Comparison of ENCODE assay signal across 20 cellular contexts in the genomic region with DNA sequence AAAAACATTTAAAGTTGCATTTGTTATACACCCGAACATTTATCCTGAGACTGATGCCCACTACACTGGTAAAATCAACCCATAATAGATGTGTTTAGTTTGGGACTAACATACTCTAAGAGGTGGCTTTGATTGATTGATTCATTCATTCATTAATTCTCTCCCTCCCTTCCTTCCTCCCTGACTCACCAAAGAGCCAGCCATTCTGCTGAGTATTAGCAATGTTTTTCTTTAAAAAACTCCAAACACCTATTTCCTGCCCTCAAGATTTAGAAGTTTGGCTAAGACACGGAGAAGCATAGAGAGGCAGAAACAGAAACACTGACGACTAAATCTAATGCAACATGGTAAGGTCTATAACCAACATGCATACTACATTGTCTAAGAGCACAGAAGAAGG.
DNase-seq lines count a peak whose midpoint lies in the region; ATAC-seq, FAIRE-seq and TF ChIP-seq lines count a peak whose summit lies in the region.
"Had no signal": no experiment of that assay in that cellular context is flagged by ENCODE, and none has a peak within 500 bp of the region (broad histone marks: within the 10 kb centered on the region; RNA-seq: fewer than 3 reads in every experiment).

No MANE protein-coding gene starts in this region.

- no peak overlapping the region for H4K8ac ChIP-seq in H1 (ENCODE audit: extremely low read depth, insufficient read depth, low read length)

- H3K79me2 ChIP-seq in astrocyte (ENCODE audit: insufficient read depth, low read length) (no peaks in the 10 kb centered on the region), H1 (ENCODE audit: control insufficient read depth in 1 of 2, insufficient read depth in 2 of 2, low read length in 2 of 2) (no peaks in the 10 kb centered on the region)

- FAIRE-seq in astrocyte (lab: Jason Lieb, UNC) (no peak), H1 (lab: Jason Lieb, UNC) (no peak)
- FAIRE-seq: G401.6, GM12892, GM19239, H54 had no signal

- TF ChIP-seq EP300 in H1 (IDR thresholded peaks at IDR 0.05; ENCODE audit: borderline replicate concordance in 1 of 2, low read depth in 2 of 2, low read length in 2 of 2): no peak

- H3K4me3 ChIP-seq in astrocyte (ENCODE audit: insufficient read depth, low read depth, low read length): no peak overlapping the region
- H3K4me3 ChIP-seq in H1 (ENCODE audit: extremely low read depth in 1 of 4, insufficient read depth in 2 of 4, low read depth in 3 of 4, low read length in 4 of 4): no peak overlapping the region
- H3K4me3 ChIP-seq: GM23338, HAP-1 had no signal

- H3K27me3 Mint-ChIP-seq in astrocyte (ENCODE audit: low read depth, unreplicated experiment) (no peaks in the 10 kb centered on the region), nephron (ENCODE audit: low read depth) (no peaks in the 10 kb centered on the region), natural killer cell (ENCODE audit: low read depth in 2 of 2) (no peaks in the 10 kb centered on the region), CD14-positive monocyte (ENCODE audit: low read depth in 3 of 3) (no peaks in the 10 kb centered on the region)
- H3K27me3 Mint-ChIP-seq: CD4-positive, CD25-positive, alpha-beta regulatory T cell had no signal

- H3K4me1 ChIP-seq in astrocyte (ENCODE audit: insufficient read depth, low read length) (peaks cover 6% of the 10 kb centered on the region), H1 (replicated peaks in 1 of 4; ENCODE audit: control insufficient read depth in 3 of 4, insufficient read depth in 4 of 4, low read length in 3 of 4) (peaks cover 0 to 6% (median 3%) of the 10 kb centered on the region in 4 experiments; a peak in 3 of 7 replicates)
- H3K4me1 ChIP-seq: HAP-1 had no signal

- H3K4me3 Mint-ChIP-seq in astrocyte (ENCODE audit: unreplicated experiment): no peak overlapping the region
- no peak overlapping the region for H3K4me3 Mint-ChIP-seq in nephron
- H3K4me3 Mint-ChIP-seq in natural killer cell: no peak overlapping the region
- no peak overlapping the region for H3K4me3 Mint-ChIP-seq in CD14-positive monocyte
- H3K4me3 Mint-ChIP-seq: CD4-positive, CD25-positive, alpha-beta regulatory T cell; CD8-positive, alpha-beta T cell; GM23338; HFFc6 had no signal

- no peak overlapping the region for H3K4ac ChIP-seq in H1 (replicated peaks; ENCODE audit: insufficient read length, low read depth, low read length)

- no peak overlapping the region for H3K9ac ChIP-seq in astrocyte (ENCODE audit: low read length)
- no peak overlapping the region for H3K9ac ChIP-seq in H1 (replicated peaks in 1 of 4; ENCODE audit: extremely low read depth in 1 of 4, low read depth in 3 of 4, low read length in 3 of 4)

- no peak overlapping the region for H4K5ac ChIP-seq in H1 (ENCODE audit: insufficient read length, low read depth, low read length)

- no peak overlapping the region for H3K56ac ChIP-seq in H1 (replicated peaks; ENCODE audit: insufficient read length, low read depth, low read length)

- CTCF ChIA-PET in H1 (lab: Charles Lee; ENCODE audit: partially characterized antibody): interaction anchor here (1.4 to 1.7 kb wide), 2 partner anchors 11 to 25 kb away, joined by 4 to 7 read pairs; no protein-coding TSS in a partner anchor

- H3K14ac ChIP-seq in H1 (ENCODE audit: insufficient read length): no peak overlapping the region

- H3K36me3 ChIP-seq in astrocyte (ENCODE audit: insufficient read depth, low read length) (no peaks in the 10 kb centered on the region), H1 (ENCODE audit: control insufficient read depth in 2 of 4, insufficient read depth in 4 of 4, low read length in 3 of 4) (no peaks in the 10 kb centered on the region)
- H3K36me3 ChIP-seq: HAP-1 had no signal

- H3K4me2 ChIP-seq in astrocyte (ENCODE audit: low read length): peak overlapping the region; percentile 48
- no peak overlapping the region for H3K4me2 ChIP-seq in H1 (ENCODE audit: insufficient read depth in 1 of 2, low read depth in 2 of 2, low read length in 2 of 2)
- H3K4me2 ChIP-seq: GM23338 had no signal

- H3K23ac ChIP-seq in H1 (ENCODE audit: insufficient read length): no peak overlapping the region

- H3K4me1 Mint-ChIP-seq in astrocyte (ENCODE audit: low read depth, unreplicated experiment): peaks cover 11% of the 10 kb centered on the region
- peaks cover 88% of the 10 kb centered on the region for H3K4me1 Mint-ChIP-seq in nephron
- H3K4me1 Mint-ChIP-seq in natural killer cell: no peaks in the 10 kb centered on the region
- no peaks in the 10 kb centered on the region for H3K4me1 Mint-ChIP-seq in CD14-positive monocyte
- H3K4me1 Mint-ChIP-seq: CD4-positive, CD25-positive, alpha-beta regulatory T cell had no signal

- H3K18ac ChIP-seq in H1 (ENCODE audit: extremely low read depth, low read length): no peak overlapping the region; the same call in 1 of the 2 replicates

- H2BK15ac ChIP-seq in H1 (ENCODE audit: low read length): no peak overlapping the region

- WGBS in H1 (ENCODE audit: extremely low coverage in 1 of 2, insufficient coverage in 1 of 2, insufficient read length in 1 of 2, insufficient replicate concordance in 2 of 2, low coverage in 1 of 2, low lambda C conversion rate in 2 of 2, missing lambda C conversion rate in 1 of 2), 2 experiments: 94% methylated on average over 3 of the region's 3 CpGs; no CpG with 5 or more reads in 1 of the 2 experiments

- no peak overlapping the region for H4K91ac ChIP-seq in H1 (replicated peaks; ENCODE audit: insufficient read length, low read length)

- no peaks in the 10 kb centered on the region for H3K23me2 ChIP-seq in H1 (ENCODE audit: low read depth, low read length)

- no peak overlapping the region for H2AK5ac ChIP-seq in H1 (ENCODE audit: low read depth, low read length)

- H3K27ac ChIP-seq in astrocyte (ENCODE audit: low read depth, low read length) (no peak overlapping the region), H1 (ENCODE audit: low read depth, low read length) (no peak overlapping the region)

- H3K27me3 ChIP-seq in astrocyte (ENCODE audit: insufficient read depth, low read length) (no peaks in the 10 kb centered on the region), H1 (replicated peaks in 1 of 4; ENCODE audit: control insufficient read depth in 3 of 4, extremely low read depth in 1 of 4, insufficient read depth in 3 of 4, low read length in 3 of 4) (no peaks in the 10 kb centered on the region)

- no peak overlapping the region for H2AFZ ChIP-seq in astrocyte (ENCODE audit: low read depth, low read length)
- H2AFZ ChIP-seq in H1 (ENCODE audit: low read length): no peak overlapping the region
- H2AFZ ChIP-seq: GM23338 had no signal

- no peak for TF ChIP-seq RAD21 in H1 (IDR thresholded peaks at IDR 0.05 in 1 of 2, conservative IDR thresholded peaks at IDR 0.05 in 1 of 2; ENCODE audit: low read depth in 2 of 2, low read length in 2 of 2)

- H2BK12ac ChIP-seq in H1 (ENCODE audit: low read depth, low read length): peak overlapping the region; percentile 22; the same call in 1 of the 2 replicates

- H4K20me1 ChIP-seq in astrocyte (ENCODE audit: insufficient read depth, low read length): no peaks in the 10 kb centered on the region
- H4K20me1 ChIP-seq in H1 (replicated peaks in 1 of 2; ENCODE audit: control insufficient read depth in 1 of 2, insufficient read depth in 2 of 2, low read length in 2 of 2): no peaks in the 10 kb centered on the region

- POLR2A ChIA-PET in H1 (lab: Charles Lee; ENCODE audit: partially characterized antibody): no interaction called here

- H3K9me3 Mint-ChIP-seq in astrocyte (ENCODE audit: unreplicated experiment): no peaks in the 10 kb centered on the region
- H3K9me3 Mint-ChIP-seq in nephron: no peaks in the 10 kb centered on the region
- no peaks in the 10 kb centered on the region for H3K9me3 Mint-ChIP-seq in natural killer cell
- H3K9me3 Mint-ChIP-seq in CD14-positive monocyte: peaks cover 0 to 4% (median 0%) of the 10 kb centered on the region in 7 donors
- H3K9me3 Mint-ChIP-seq: CD4-positive, CD25-positive, alpha-beta regulatory T cell; CD8-positive, alpha-beta T cell; GM23338; HFFc6 had no signal

- TF ChIP-seq POLR2A in H1 (IDR thresholded peaks at IDR 0.05; ENCODE audit: control extremely low read depth in 1 of 2, low read depth in 2 of 2, low read length in 2 of 2): no peak

- H3K27ac Mint-ChIP-seq in astrocyte (ENCODE audit: unreplicated experiment) (no peak overlapping the region), nephron (peak overlapping the region; percentile 42 to 88 (median 81)), natural killer cell (no peak overlapping the region), CD14-positive monocyte (no peak overlapping the region)
- H3K27ac Mint-ChIP-seq: CD4-positive, CD25-positive, alpha-beta regulatory T cell; CD8-positive, alpha-beta T cell; HFFc6 had no signal

- TF ChIP-seq CTCF in astrocyte (IDR thresholded peaks at IDR 0.05; ENCODE audit: insufficient read depth, low read depth, low read length): no peak
- TF ChIP-seq CTCF in H1 (IDR thresholded peaks at IDR 0.05; ENCODE audit: control extremely low read depth in 1 of 3, insufficient read depth in 1 of 3, low read depth in 1 of 3, low read length in 3 of 3): no peak
- no peak for TF ChIP-seq CTCF in nephron (IDR thresholded peaks at IDR 0.05; ENCODE audit: unreplicated experiment in 3 of 3)
- no peak for TF ChIP-seq CTCF in natural killer cell (IDR thresholded peaks at IDR 0.05)
- TF ChIP-seq CTCF in CD14-positive monocyte (IDR thresholded peaks at IDR 0.05): no peak

- H2BK5ac ChIP-seq in H1 (ENCODE audit: low read depth, low read length): no peak overlapping the region

- no peaks in the 10 kb centered on the region for H3K79me1 ChIP-seq in H1 (ENCODE audit: low read depth, low read length)

- H2BK20ac ChIP-seq in H1 (ENCODE audit: low read length): no peak overlapping the region

- no peak overlapping the region for H2BK120ac ChIP-seq in H1 (replicated peaks; ENCODE audit: low read depth, low read length)

- intact Hi-C loops in natural killer cell (cut with micrococcal nuclease) (no loop called here), CD14-positive monocyte (cut with micrococcal nuclease) (no loop called here), sciatic nerve (cut with DNase I) (no loop called here)

- H3K9me3 ChIP-seq in astrocyte (ENCODE audit: insufficient read depth, low read depth, low read length): no peaks in the 10 kb centered on the region
- H3K9me3 ChIP-seq in H1 (ENCODE audit: insufficient read depth in 2 of 2, low read depth in 1 of 2, low read length in 1 of 2): no peaks in the 10 kb centered on the region
- H3K9me3 ChIP-seq: Caco-2, HAP-1 had no signal

- ATAC-seq in natural killer cell: no peak
- no peak for ATAC-seq in sciatic nerve
- ATAC-seq: CD8-positive, alpha-beta T cell had no signal

- DNase-seq in astrocyte (ENCODE audit: low read depth) (no peak), H1 (ENCODE audit: low read depth in 1 of 2, low spot score in 2 of 2) (no peak), natural killer cell (no peak), NCI-H510A (lab: John Stamatoyannopoulos, UW) (no peak), CD14-positive monocyte (ENCODE audit: low spot score) (no peak), sciatic nerve (ENCODE audit: low spot score) (no peak)
- DNase-seq: C1 segment of cervical spinal cord; Caco-2; CD4-positive, CD25-positive, alpha-beta regulatory T cell; CD8-positive, alpha-beta T cell; DMS153; DND-41; HFFc6 had no signal

- peaks cover 3% of the 10 kb centered on the region for H3K36me3 Mint-ChIP-seq in astrocyte (ENCODE audit: low read depth, unreplicated experiment)
- H3K36me3 Mint-ChIP-seq in nephron (ENCODE audit: low read depth): no peaks in the 10 kb centered on the region
- peaks cover 6% of the 10 kb centered on the region for H3K36me3 Mint-ChIP-seq in natural killer cell
- H3K36me3 Mint-ChIP-seq in CD14-positive monocyte: peaks cover 2 to 4% of the 10 kb centered on the region in 2 donors

Comparison
In these comparisons a context has a peak if more than half of its experiments do, and no peak if none do; other contexts are left out.
1. H3K27ac Mint-ChIP-seq: peak in nephron (3 of 3); none in astrocyte (single experiment), natural killer cell (0 of 2) and CD14-positive monocyte (0 of 7).